In the genomic region with DNA sequence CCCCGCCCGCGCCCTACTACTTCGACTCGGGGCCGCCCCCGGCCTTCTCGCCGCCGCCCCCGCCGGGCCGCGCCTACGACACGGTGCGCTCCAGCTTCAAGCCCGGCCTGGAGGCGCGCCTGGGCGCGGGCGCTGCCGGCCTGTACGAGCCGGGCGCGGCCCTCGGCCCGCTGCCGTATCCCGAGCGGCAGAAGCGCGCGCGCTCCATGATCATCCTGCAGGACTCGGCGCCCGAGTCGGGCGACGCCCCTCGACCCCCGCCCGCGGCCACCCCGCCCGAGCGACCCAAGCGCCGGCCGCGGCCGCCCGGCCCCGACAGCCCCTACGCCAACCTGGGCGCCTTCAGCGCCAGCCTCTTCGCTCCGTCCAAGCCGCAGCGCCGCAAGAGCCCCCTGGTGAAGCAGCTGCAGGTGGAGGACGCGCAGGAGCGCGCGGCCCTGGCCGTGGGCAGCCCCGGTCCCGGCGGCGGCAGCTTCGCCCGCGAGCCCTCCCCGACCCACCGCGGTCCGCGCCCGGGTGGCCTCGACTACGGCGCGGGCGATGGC, we compare ENCODE assay signal across 1 cellular context.
TF ChIP-seq lines count a peak whose summit lies in the region.

No MANE protein-coding gene starts in this region.

TF ChIP-seq in GM23338, 12 proteins besides CTCF, POLR2A, EP300 and RAD21 (continued from another document):
- TF ChIP-seq, protein P1, sequence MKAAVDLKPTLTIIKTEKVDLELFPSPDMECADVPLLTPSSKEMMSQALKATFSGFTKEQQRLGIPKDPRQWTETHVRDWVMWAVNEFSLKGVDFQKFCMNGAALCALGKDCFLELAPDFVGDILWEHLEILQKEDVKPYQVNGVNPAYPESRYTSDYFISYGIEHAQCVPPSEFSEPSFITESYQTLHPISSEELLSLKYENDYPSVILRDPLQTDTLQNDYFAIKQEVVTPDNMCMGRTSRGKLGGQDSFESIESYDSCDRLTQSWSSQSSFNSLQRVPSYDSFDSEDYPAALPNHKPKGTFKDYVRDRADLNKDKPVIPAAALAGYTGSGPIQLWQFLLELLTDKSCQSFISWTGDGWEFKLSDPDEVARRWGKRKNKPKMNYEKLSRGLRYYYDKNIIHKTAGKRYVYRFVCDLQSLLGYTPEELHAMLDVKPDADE (IDR thresholded peaks at IDR 0.05): no peak
- TF ChIP-seq NANOG (IDR thresholded peaks at IDR 0.05; ENCODE audit: borderline replicate concordance): no peak
